ENCODE assay signal across 34 cellular contexts in genomic region chr7:101522021-101522420, GRCh38.
"Had no signal": no experiment of that assay in that cellular context is flagged by ENCODE, and none has a peak within 500 bp of the region (broad histone marks: within the 10 kb centered on the region; RNA-seq: fewer than 3 reads in every experiment).

No MANE protein-coding gene starts in this region.

- H3K4me1 ChIP-seq: body of pancreas, breast epithelium had no signal

- FAIRE-seq: astrocyte, TTC549 had no signal

- ATAC-seq: activated CD8-positive, alpha-beta T cell treated with anti-CD3 and anti-CD28 coated beads for 36 hours; activated naive CD4-positive, alpha-beta T cell treated with anti-CD3 and anti-CD28 coated beads, Interleukin-2, amount 50 U/mL, for 72 hours; activated T-cell treated with anti-CD3 and anti-CD28 coated beads, Interleukin-2, amount 50 U/mL, for 4 hours; activated T-cell treated with anti-CD3 and anti-CD28 coated beads, Interleukin-2, amount 50 U/mL, for 72 hours; activated T-helper 17 cell treated with anti-CD3 and anti-CD28 coated beads, Interleukin-2, amount 50 U/mL, for 72 hours; body of pancreas had no signal

- H3K27ac ChIP-seq: adrenal gland, body of pancreas, brain microvascular endothelial cell, breast epithelium, VCaP had no signal

- H3K9me3 ChIP-seq: adrenal gland, body of pancreas had no signal

- DNase-seq: activated B cell treated with CpG ODN at 0.5 μM for 24 hours; activated CD4-positive, alpha-beta memory T cell treated with anti-CD3 and anti-CD28 coated beads for 36 hours; activated CD4-positive, alpha-beta T cell treated with anti-CD3 and anti-CD28 coated beads for 4 hours; activated CD4-positive, alpha-beta T cell treated with anti-CD3 and anti-CD28 coated beads, Interleukin-2, amount 10 ng/mL, durations not matched to agents 24 days and 14 days; activated CD4-positive, alpha-beta T cell treated with anti-CD3 and anti-CD28 coated beads, Interleukin-2, amount 50 U/mL, for 1 hour; activated CD4-positive, alpha-beta T cell treated with anti-CD3 and anti-CD28 coated beads, Interleukin-2, amount 50 U/mL, for 4 hours; activated CD4-positive, CD25-positive, alpha-beta regulatory T cell treated with anti-CD3 and anti-CD28 coated beads, Interleukin-2, amount 50 U/mL, for 72 hours; activated CD8-positive, alpha-beta memory T cell treated with anti-CD3 and anti-CD28 coated beads, Interleukin-2, amount 50 U/mL, for 4 hours; activated CD8-positive, alpha-beta T cell treated with anti-CD3 and anti-CD28 coated beads for 36 hours; activated effector memory CD4-positive, alpha-beta T cell treated with anti-CD3 and anti-CD28 coated beads, Interleukin-2, amount 50 U/mL, for 16 hours; activated gamma-delta T cell treated with Interleukin-2 at 50 U/mL for 16 hours; activated naive CD4-positive, alpha-beta T cell; activated naive CD4-positive, alpha-beta T cell treated with anti-CD3 and anti-CD28 coated beads for 36 hours; activated naive CD4-positive, alpha-beta T cell treated with anti-CD3 and anti-CD28 coated beads, Interleukin-2, amount 50 U/mL, for 16 hours; activated naive CD8-positive, alpha-beta T cell treated with anti-CD3 and anti-CD28 coated beads for 36 hours; activated T-cell treated with anti-CD3 and anti-CD28 coated beads for 4 hours; activated T-cell treated with anti-CD3 and anti-CD28 coated beads, Interleukin-2, amount 50 U/mL, for 1 hour; activated T-cell treated with anti-CD3 and anti-CD28 coated beads, Interleukin-2, amount 50 U/mL, for 4 hours; activated T-cell treated with anti-CD3 and anti-CD28 coated beads, Interleukin-2, amount 50 U/mL, for 72 hours; adrenal gland; amniotic stem cell; aorta; body of pancreas; brain microvascular endothelial cell; caudate nucleus; cerebellar nuclear complex; T-helper 2 cell; T-helper 9 cell had no signal

- H3K4me3 ChIP-seq: adrenal gland, body of pancreas, breast epithelium had no signal
